In genomic region chr13:33090755-33091454, GRCh38 we compare ENCODE assay signal across 30 cellular contexts.
DNase-seq lines count a peak whose midpoint lies in the region; ATAC-seq and TF ChIP-seq lines count a peak whose summit lies in the region.
"Had no signal": no experiment of that assay in that cellular context is flagged by ENCODE, and none has a peak within 500 bp of the region (broad histone marks: within the 10 kb centered on the region; RNA-seq: fewer than 3 reads in every experiment).

No MANE protein-coding gene starts in this region.

- peaks cover 5% of the 10 kb centered on the region for H3K9me3 Mint-ChIP-seq in osteocyte (ENCODE audit: unreplicated experiment)
- H3K9me3 Mint-ChIP-seq: activated naive CD8-positive, alpha-beta T cell treated with anti-CD3 and anti-CD28 coated beads, Interleukin-2, amount 50 U/mL, for 24 hours; stimulated activated memory B cell treated with anti-CD40 and anti-IgM and Interleukin-4, amounts not matched to agents 10 μg/mL and 1 μg/mL and 100 μg/mL, for 72 hours had no signal

- H3K4me3 ChIP-seq in hepatocyte (no peak overlapping the region), transverse colon (no peak overlapping the region)
- H3K4me3 ChIP-seq: body of pancreas, dorsolateral prefrontal cortex, GM12878, vagina had no signal

- H3K27ac Mint-ChIP-seq in osteocyte (ENCODE audit: unreplicated experiment), result peak overlapping the region; percentile 43
- H3K27ac Mint-ChIP-seq: activated naive CD8-positive, alpha-beta T cell treated with anti-CD3 and anti-CD28 coated beads, Interleukin-2, amount 50 U/mL, for 24 hours; CD4-positive, CD25-positive, alpha-beta regulatory T cell; naive B cell; stimulated activated memory B cell treated with anti-CD40 and anti-IgM and Interleukin-4, amounts not matched to agents 10 μg/mL and 1 μg/mL and 100 μg/mL, for 72 hours had no signal

- in situ Hi-C loops in transverse colon (cut with MboI; ENCODE audit: low pct_ligation_motif_present in 1 of 4, low pct_unique_long_range_greater_than_20kb in 1 of 4, low sequenced_read_pairs in 3 of 4), result no loop called here

- H3K36me3 Mint-ChIP-seq in osteocyte (ENCODE audit: unreplicated experiment), result no peaks in the 10 kb centered on the region
- H3K36me3 Mint-ChIP-seq: CD4-positive, CD25-positive, alpha-beta regulatory T cell; naive B cell; stimulated activated memory B cell treated with anti-CD40 and anti-IgM and Interleukin-4, amounts not matched to agents 10 μg/mL and 1 μg/mL and 100 μg/mL, for 72 hours had no signal

- peak overlapping the region; percentile 12 for H2AFZ ChIP-seq in hepatocyte

- intact Hi-C loops in transverse colon (cut with DNase I; ENCODE audit: low total_unique reads), result no loop called here

- H3K4me1 ChIP-seq in hepatocyte (ENCODE audit: insufficient read depth) (peaks cover 9% of the 10 kb centered on the region), transverse colon (peaks cover 0 to 12% (median 8%) of the 10 kb centered on the region in 4 donors)
- H3K4me1 ChIP-seq: body of pancreas, vagina had no signal

- WGBS in hepatocyte (ENCODE audit: low lambda C conversion rate, missing lambda C conversion rate), result 35% methylated on average over 4 of the region's 4 CpGs
- WGBS in transverse colon (ENCODE audit: low coverage in 1 of 2), 2 donors, result 46 to 61% methylated on average over 3 to 4 of the region's 4 CpGs

- H3K27me3 Mint-ChIP-seq in osteocyte (ENCODE audit: unreplicated experiment), result peaks cover 4% of the 10 kb centered on the region

- H3K27me3 ChIP-seq in hepatocyte, result no peaks in the 10 kb centered on the region
- no peaks in the 10 kb centered on the region for H3K27me3 ChIP-seq in transverse colon
- H3K27me3 ChIP-seq: body of pancreas, dorsolateral prefrontal cortex, vagina had no signal

- no peak overlapping the region for H3K4me3 Mint-ChIP-seq in osteocyte (ENCODE audit: unreplicated experiment)
- H3K4me3 Mint-ChIP-seq: activated naive CD8-positive, alpha-beta T cell treated with anti-CD3 and anti-CD28 coated beads, Interleukin-2, amount 50 U/mL, for 24 hours; CD4-positive, CD25-positive, alpha-beta regulatory T cell; naive B cell; stimulated activated memory B cell treated with anti-CD40 and anti-IgM and Interleukin-4, amounts not matched to agents 10 μg/mL and 1 μg/mL and 100 μg/mL, for 72 hours had no signal

- DNase-seq in SIG-M5 treated with dmso at 0.1 percent for 504 hours (lab: John Stamatoyannopoulos, UW; ENCODE audit: unreplicated experiment) (peak; percentile 15), SIG-M5 (lab: John Stamatoyannopoulos, UW) (no peak), hepatocyte (ENCODE audit: low spot score) (no peak), osteocyte (ENCODE audit: extremely low spot score, unreplicated experiment) (no peak), transverse colon (no peak), 8988T (no peak)
- no peak for DNase-seq in activated T-cell treated with anti-CD3 and anti-CD28 coated beads, Interleukin-2, amount 50 U/mL, for 1 hour
- DNase-seq: activated CD4-positive, alpha-beta T cell treated with anti-CD3 and anti-CD28 coated beads for 4 hours; activated naive CD8-positive, alpha-beta T cell treated with anti-CD3 and anti-CD28 coated beads, Interleukin-2, amount 50 U/mL, for 24 hours; activated T-cell treated with anti-CD3 and anti-CD28 coated beads, Interleukin-2, amount 50 U/mL, for 48 hours; body of pancreas; CD4-positive, CD25-positive, alpha-beta regulatory T cell; cerebellar nuclear complex; dorsolateral prefrontal cortex; KBM-7; kidney glomerular epithelial cell; naive B cell; NCI-H1417; NCI-H2081; NCI-H345; NCI-H774; stimulated activated CD4-positive, alpha-beta T cell treated with anti-CD3 and anti-CD28 coated beads, Interleukin-4, amount 100 ng/mL, for 24 hours; substantia nigra had no signal

- no peaks in the 10 kb centered on the region for H3K9me2 ChIP-seq in hepatocyte (replicated peaks; ENCODE audit: insufficient read depth)

- peaks cover 31% of the 10 kb centered on the region for H3K4me1 Mint-ChIP-seq in osteocyte (ENCODE audit: unreplicated experiment)
- H3K4me1 Mint-ChIP-seq: activated naive CD8-positive, alpha-beta T cell treated with anti-CD3 and anti-CD28 coated beads, Interleukin-2, amount 50 U/mL, for 24 hours; CD4-positive, CD25-positive, alpha-beta regulatory T cell; naive B cell; stimulated activated memory B cell treated with anti-CD40 and anti-IgM and Interleukin-4, amounts not matched to agents 10 μg/mL and 1 μg/mL and 100 μg/mL, for 72 hours had no signal

- H3K36me3 ChIP-seq in hepatocyte (replicated peaks; ENCODE audit: insufficient read depth, low read depth), result no peaks in the 10 kb centered on the region
- no peaks in the 10 kb centered on the region for H3K36me3 ChIP-seq in transverse colon
- H3K36me3 ChIP-seq: vagina had no signal

- no peaks in the 10 kb centered on the region for H3K79me2 ChIP-seq in hepatocyte

- H3K27ac ChIP-seq in hepatocyte, result peak overlapping the region; percentile 10
- H3K27ac ChIP-seq in transverse colon, result peak overlapping the region in 3 of 4 donors; percentile 52 to 67 (median 52)
- H3K27ac ChIP-seq: 22Rv1, body of pancreas, dorsolateral prefrontal cortex, RWPE1, vagina had no signal

- H3K4me2 ChIP-seq in hepatocyte, result no peak overlapping the region

- TF ChIP-seq EP300 in transverse colon (IDR thresholded peaks at IDR 0.05; ENCODE audit: low read depth), result no peak

- ATAC-seq in GM18868 (IDR thresholded peaks at IDR 0.05; ENCODE audit: unreplicated experiment), result no peak
- ATAC-seq: activated naive CD8-positive, alpha-beta T cell treated with anti-CD3 and anti-CD28 coated beads, Interleukin-2, amount 50 U/mL, for 24 hours; body of pancreas; GM12878; SK-N-SH treated with all-trans-retinoic acid at 6 μM for 48 hours; stimulated activated memory B cell treated with anti-CD40 and anti-IgM and Interleukin-4, amounts not matched to agents 10 μg/mL and 1 μg/mL and 100 μg/mL, for 72 hours had no signal

- no peak for TF ChIP-seq POLR2A in transverse colon (IDR thresholded peaks at IDR 0.05)

- TF ChIP-seq CTCF in hepatocyte (IDR thresholded peaks at IDR 0.05; ENCODE audit: poor library complexity), result no peak
- TF ChIP-seq CTCF in osteocyte (IDR thresholded peaks at IDR 0.05), result no peak
- TF ChIP-seq CTCF in transverse colon (IDR thresholded peaks at IDR 0.05), result no peak

- no peaks in the 10 kb centered on the region for H4K20me1 ChIP-seq in hepatocyte (ENCODE audit: insufficient read depth, poor library complexity, severe bottlenecking)

- H3K9me3 ChIP-seq in hepatocyte (ENCODE audit: low read depth) (no peaks in the 10 kb centered on the region), transverse colon (no peaks in the 10 kb centered on the region)
- H3K9me3 ChIP-seq: body of pancreas, vagina had no signal
